In the genomic region with DNA sequence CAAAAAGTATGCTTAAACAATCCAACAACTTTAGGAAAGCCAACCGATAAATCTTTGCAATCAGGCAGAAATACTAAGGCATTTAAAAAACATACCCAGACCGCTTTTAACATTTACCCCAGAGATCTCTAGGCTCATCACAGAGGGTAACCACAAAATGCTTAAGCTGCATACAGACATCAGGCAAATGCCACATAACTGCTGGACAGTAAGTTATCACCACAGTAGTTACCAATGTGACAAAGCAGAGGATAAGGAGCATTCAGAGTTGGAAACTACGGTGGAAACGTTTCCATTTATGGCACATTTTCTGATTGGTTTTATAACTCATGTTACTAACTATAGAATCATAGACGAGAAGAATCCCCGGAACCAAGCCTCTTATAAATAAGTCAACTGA, we compare ENCODE assay signal across 15 cellular contexts.
DNase-seq lines count a peak whose midpoint lies in the region; ATAC-seq, FAIRE-seq and TF ChIP-seq lines count a peak whose summit lies in the region.
"Had no signal": no experiment of that assay in that cellular context is flagged by ENCODE, and none has a peak within 500 bp of the region (broad histone marks: within the 10 kb centered on the region; RNA-seq: fewer than 3 reads in every experiment).

No MANE protein-coding gene starts in this region.

- no peak overlapping the region for H3K27ac ChIP-seq in astrocyte (ENCODE audit: low read depth, low read length)
- H3K27ac ChIP-seq: BLaER1, skin epidermis had no signal

- H3K27me3 ChIP-seq in astrocyte (ENCODE audit: insufficient read depth, low read length): no peaks in the 10 kb centered on the region
- H3K27me3 ChIP-seq: BLaER1, esophagus squamous epithelium had no signal

- peaks cover 4% of the 10 kb centered on the region for H3K36me3 Mint-ChIP-seq in astrocyte (ENCODE audit: low read depth, unreplicated experiment)
- H3K36me3 Mint-ChIP-seq in stimulated activated effector memory CD8-positive, alpha-beta T cell treated with anti-CD3 and anti-CD28 coated beads, Interleukin-12 subunit alpha, Interleukin-12 subunit beta, amount 100 ng/mL, for 72 hours: peaks cover 6% of the 10 kb centered on the region

- ATAC-seq in left ventricle myocardium superior (peak; percentile 78), HG02623 (IDR thresholded peaks at IDR 0.05; ENCODE audit: unreplicated experiment) (no peak), HG03460 (IDR thresholded peaks at IDR 0.05; ENCODE audit: unreplicated experiment) (no peak)
- ATAC-seq in stimulated activated effector memory CD8-positive, alpha-beta T cell treated with anti-CD3 and anti-CD28 coated beads, Interleukin-12 subunit alpha, Interleukin-12 subunit beta, amount 100 ng/mL, for 72 hours: peak; percentile 47

- H3K9me3 Mint-ChIP-seq in astrocyte (ENCODE audit: unreplicated experiment): no peaks in the 10 kb centered on the region
- no peaks in the 10 kb centered on the region for H3K9me3 Mint-ChIP-seq in stimulated activated effector memory CD8-positive, alpha-beta T cell treated with anti-CD3 and anti-CD28 coated beads, Interleukin-12 subunit alpha, Interleukin-12 subunit beta, amount 100 ng/mL, for 72 hours
- H3K9me3 Mint-ChIP-seq: dendritic cell treated with granulocyte-macrophage colony-stimulating factor and Interleukin-4, amounts not matched to agents 40 ng/mL and 50 ng/mL, for 4 days had no signal

- H3K4me3 ChIP-seq in astrocyte (ENCODE audit: insufficient read depth, low read depth, low read length): no peak overlapping the region
- H3K4me3 ChIP-seq: BLaER1, skin epidermis had no signal

- H3K27me3 Mint-ChIP-seq in astrocyte (ENCODE audit: low read depth, unreplicated experiment): no peaks in the 10 kb centered on the region
- H3K27me3 Mint-ChIP-seq: dendritic cell treated with granulocyte-macrophage colony-stimulating factor and Interleukin-4, amounts not matched to agents 40 ng/mL and 50 ng/mL, for 4 days had no signal

- intact Hi-C loops in left ventricle myocardium superior (cut with micrococcal nuclease): no loop called here

- peak overlapping the region; percentile 23 for H3K27ac Mint-ChIP-seq in astrocyte (ENCODE audit: unreplicated experiment)
- H3K27ac Mint-ChIP-seq in stimulated activated effector memory CD8-positive, alpha-beta T cell treated with anti-CD3 and anti-CD28 coated beads, Interleukin-12 subunit alpha, Interleukin-12 subunit beta, amount 100 ng/mL, for 72 hours: peak overlapping the region; percentile 41
- H3K27ac Mint-ChIP-seq: dendritic cell treated with granulocyte-macrophage colony-stimulating factor and Interleukin-4, amounts not matched to agents 40 ng/mL and 50 ng/mL, for 4 days had no signal

- no peak overlapping the region for H3K4me3 Mint-ChIP-seq in astrocyte (ENCODE audit: unreplicated experiment)
- no peak overlapping the region for H3K4me3 Mint-ChIP-seq in stimulated activated effector memory CD8-positive, alpha-beta T cell treated with anti-CD3 and anti-CD28 coated beads, Interleukin-12 subunit alpha, Interleukin-12 subunit beta, amount 100 ng/mL, for 72 hours
- H3K4me3 Mint-ChIP-seq: dendritic cell treated with granulocyte-macrophage colony-stimulating factor and Interleukin-4, amounts not matched to agents 40 ng/mL and 50 ng/mL, for 4 days had no signal

- peaks cover 100% of the 10 kb centered on the region for H4K20me1 ChIP-seq in astrocyte (ENCODE audit: insufficient read depth, low read length)

- H3K4me1 Mint-ChIP-seq in astrocyte (ENCODE audit: low read depth, unreplicated experiment): peaks cover 23% of the 10 kb centered on the region
- peaks cover 67% of the 10 kb centered on the region for H3K4me1 Mint-ChIP-seq in stimulated activated effector memory CD8-positive, alpha-beta T cell treated with anti-CD3 and anti-CD28 coated beads, Interleukin-12 subunit alpha, Interleukin-12 subunit beta, amount 100 ng/mL, for 72 hours

- TF ChIP-seq CTCF in astrocyte (IDR thresholded peaks at IDR 0.05; ENCODE audit: insufficient read depth, low read depth, low read length): no peak

- FAIRE-seq in GM12892 (lab: Jason Lieb, UNC) (peak; percentile 70), astrocyte (lab: Jason Lieb, UNC) (no peak)

- no peaks in the 10 kb centered on the region for H3K9me3 ChIP-seq in astrocyte (ENCODE audit: insufficient read depth, low read depth, low read length)
- H3K9me3 ChIP-seq: BLaER1, esophagus squamous epithelium had no signal

- no peak for DNase-seq in GM12892 (ENCODE audit: insufficient read length)
- peak; percentile 62 for DNase-seq in astrocyte (ENCODE audit: low read depth)
- DNase-seq in left ventricle myocardium superior: no peak
- DNase-seq in stimulated activated effector memory CD8-positive, alpha-beta T cell treated with anti-CD3 and anti-CD28 coated beads, Interleukin-12 subunit alpha, Interleukin-12 subunit beta, amount 100 ng/mL, for 72 hours (ENCODE audit: low spot score in 2 of 2): no peak
- DNase-seq in NCI-H524 (lab: John Stamatoyannopoulos, UW): no peak
- DNase-seq in ecto neural progenitor cell (ENCODE audit: low spot score): no peak
- DNase-seq: activated CD4-positive, CD25-positive, alpha-beta regulatory T cell; DMS79; esophagus squamous epithelium; HCEC 1CT had no signal

- no peak for TF ChIP-seq POLR2A in GM12892 (IDR thresholded peaks at IDR 0.05; ENCODE audit: low read depth, low read length)

- H2AFZ ChIP-seq in astrocyte (ENCODE audit: low read depth, low read length): no peak overlapping the region

- no peak overlapping the region for H3K4me2 ChIP-seq in astrocyte (ENCODE audit: low read length)
- H3K4me2 ChIP-seq: BLaER1 had no signal

- no peaks in the 10 kb centered on the region for H3K4me1 ChIP-seq in astrocyte (ENCODE audit: insufficient read depth, low read length)

- peaks cover 100% of the 10 kb centered on the region for H3K79me2 ChIP-seq in astrocyte (ENCODE audit: insufficient read depth, low read length)

- no peak overlapping the region for H3K9ac ChIP-seq in astrocyte (ENCODE audit: low read length)
- H3K9ac ChIP-seq: BLaER1 had no signal

- H3K36me3 ChIP-seq in astrocyte (ENCODE audit: insufficient read depth, low read length): no peaks in the 10 kb centered on the region
- H3K36me3 ChIP-seq: esophagus squamous epithelium had no signal

Comparison
In these comparisons a context has a peak if more than half of its experiments do, and no peak if none do; other contexts are left out.
1. ATAC-seq: peak in left ventricle myocardium superior (single experiment) and stimulated activated effector memory CD8-positive, alpha-beta T cell treated with anti-CD3 and anti-CD28 coated beads, Interleukin-12 subunit alpha, Interleukin-12 subunit beta, amount 100 ng/mL, for 72 hours (single experiment); none in HG02623 (single experiment) and HG03460 (single experiment).